ENCODE assay signal across 8 cellular contexts in the genomic region with DNA sequence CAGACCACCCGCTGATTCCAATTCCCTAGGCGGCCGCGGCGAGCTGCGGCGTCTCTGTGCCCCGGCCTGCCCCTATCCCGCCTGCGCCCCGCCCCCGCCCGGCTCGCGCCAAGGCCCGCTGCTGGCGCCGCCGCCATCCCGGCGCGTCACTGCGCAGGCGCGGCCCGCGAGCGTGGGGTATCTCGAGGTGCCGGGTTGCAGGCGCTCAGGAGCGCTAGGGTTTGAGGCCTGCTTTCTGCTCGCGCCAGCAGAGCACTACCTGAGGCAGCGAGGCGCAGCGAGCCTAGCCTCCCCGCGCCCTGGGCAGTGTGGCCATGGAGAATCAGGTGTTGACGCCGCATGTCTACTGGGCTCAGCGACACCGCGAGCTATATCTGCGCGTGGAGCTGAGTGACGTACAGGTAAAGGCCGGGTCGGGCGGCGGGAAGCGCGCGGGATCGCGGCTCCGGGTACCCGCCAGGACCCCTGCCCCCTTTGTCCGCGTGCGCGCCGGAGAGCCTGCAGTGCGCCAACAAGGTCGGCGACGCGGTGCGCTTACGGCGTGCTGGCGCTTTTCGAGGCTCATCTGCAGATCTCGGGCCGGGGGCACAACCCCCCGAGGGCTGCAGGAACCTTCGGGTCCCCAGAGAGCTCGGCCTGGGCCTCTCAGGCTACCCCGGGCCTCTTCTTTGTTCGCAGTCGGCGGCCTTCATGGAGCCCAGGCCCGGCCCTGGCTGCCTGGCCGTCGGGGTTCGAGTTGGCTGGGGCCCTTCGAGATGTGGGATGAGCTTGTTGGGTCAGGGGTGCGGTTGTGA. TPM values are rescaled to one million over a fixed set of nuclear protein-coding genes. Genes with fewer than 3 reads are reported as not detected.
DNase-seq lines count a peak whose midpoint lies in the region; ATAC-seq, FAIRE-seq and TF ChIP-seq lines count a peak whose summit lies in the region.

A gene with protein sequence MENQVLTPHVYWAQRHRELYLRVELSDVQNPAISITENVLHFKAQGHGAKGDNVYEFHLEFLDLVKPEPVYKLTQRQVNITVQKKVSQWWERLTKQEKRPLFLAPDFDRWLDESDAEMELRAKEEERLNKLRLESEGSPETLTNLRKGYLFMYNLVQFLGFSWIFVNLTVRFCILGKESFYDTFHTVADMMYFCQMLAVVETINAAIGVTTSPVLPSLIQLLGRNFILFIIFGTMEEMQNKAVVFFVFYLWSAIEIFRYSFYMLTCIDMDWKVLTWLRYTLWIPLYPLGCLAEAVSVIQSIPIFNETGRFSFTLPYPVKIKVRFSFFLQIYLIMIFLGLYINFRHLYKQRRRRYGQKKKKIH (plus strand): TSS at position 146 of the 794 bp plus-strand sequence. CDS start 169 bp downstream, at position 315.

- H3K36me3 Mint-ChIP-seq in astrocyte (ENCODE audit: low read depth, unreplicated experiment) = no peaks in the 10 kb centered on the region

- peak within 1 kb of the TSS; percentile 89 for H3K4me3 Mint-ChIP-seq in astrocyte (ENCODE audit: unreplicated experiment)

- H3K79me2 ChIP-seq in astrocyte (ENCODE audit: insufficient read depth, low read length) (peaks cover 55% of the 10 kb centered on the region), hepatocyte (peaks cover 45% of the 10 kb centered on the region)

- H3K4me1 Mint-ChIP-seq in astrocyte (ENCODE audit: low read depth, unreplicated experiment) = peaks cover 31% of the 10 kb centered on the region

- H3K27me3 ChIP-seq in astrocyte (ENCODE audit: insufficient read depth, low read length) (no peaks in the 10 kb centered on the region), hepatocyte (no peaks in the 10 kb centered on the region)

- peak within 1 kb of the TSS; percentile 89 for H3K9ac ChIP-seq in astrocyte (ENCODE audit: low read length)

- H3K27ac ChIP-seq in astrocyte (ENCODE audit: low read depth, low read length) (peak within 1 kb of the TSS; percentile 59), hepatocyte (peak within 1 kb of the TSS; percentile 95)

- H2AFZ ChIP-seq in astrocyte (ENCODE audit: low read depth, low read length) (peak within 1 kb of the TSS; percentile 100), hepatocyte (peak within 1 kb of the TSS; percentile 97)

- H3K4me3 ChIP-seq in astrocyte (ENCODE audit: insufficient read depth, low read depth, low read length) (peak within 1 kb of the TSS; percentile 88), hepatocyte (peak within 1 kb of the TSS; percentile 82)

- no peaks in the 10 kb centered on the region for H3K27me3 Mint-ChIP-seq in astrocyte (ENCODE audit: low read depth, unreplicated experiment)

- no peaks in the 10 kb centered on the region for H3K9me2 ChIP-seq in hepatocyte (replicated peaks; ENCODE audit: insufficient read depth)

- H3K27ac Mint-ChIP-seq in astrocyte (ENCODE audit: unreplicated experiment) = peak within 1 kb of the TSS; percentile 58

- H3K4me2 ChIP-seq in astrocyte (ENCODE audit: low read length) = peak within 1 kb of the TSS; percentile 96
- peak within 1 kb of the TSS; percentile 92 for H3K4me2 ChIP-seq in hepatocyte

- DNase-seq in NCI-H2029 (lab: John Stamatoyannopoulos, UW) (peak; percentile 57), T-helper 9 cell (peak; percentile 87), astrocyte (ENCODE audit: low read depth) (peak; percentile 47), hepatocyte (ENCODE audit: low spot score) (peak; percentile 94), retina (peak; percentile 94), cortex of kidney (lab: John Stamatoyannopoulos, UW) (no peak)

- H4K20me1 ChIP-seq in astrocyte (ENCODE audit: insufficient read depth, low read length) (peaks cover 36% of the 10 kb centered on the region), hepatocyte (ENCODE audit: insufficient read depth, poor library complexity, severe bottlenecking) (peaks cover 18% of the 10 kb centered on the region)

- H3K9me3 ChIP-seq in astrocyte (ENCODE audit: insufficient read depth, low read depth, low read length) = no peaks in the 10 kb centered on the region
- no peaks in the 10 kb centered on the region for H3K9me3 ChIP-seq in hepatocyte (ENCODE audit: low read depth)

- H3K36me3 ChIP-seq in astrocyte (ENCODE audit: insufficient read depth, low read length) = peaks cover 3% of the 10 kb centered on the region
- no peaks in the 10 kb centered on the region for H3K36me3 ChIP-seq in hepatocyte (replicated peaks; ENCODE audit: insufficient read depth, low read depth)

- no peak for FAIRE-seq in astrocyte (lab: Jason Lieb, UNC)

- ATAC-seq in HG02870 (IDR thresholded peaks at IDR 0.05; ENCODE audit: unreplicated experiment) = peak; percentile 64

- 1% methylated on average over 77 of the region's 88 CpGs for WGBS in hepatocyte (ENCODE audit: low lambda C conversion rate, missing lambda C conversion rate)

- peak; percentile 81 for TF ChIP-seq POLR2A in GM15510 (IDR thresholded peaks at IDR 0.05; ENCODE audit: borderline replicate concordance, extremely low read depth, insufficient read length)

- no peaks in the 10 kb centered on the region for H3K9me3 Mint-ChIP-seq in astrocyte (ENCODE audit: unreplicated experiment)

- no peak for TF ChIP-seq CTCF in astrocyte (IDR thresholded peaks at IDR 0.05; ENCODE audit: insufficient read depth, low read depth, low read length)
- TF ChIP-seq CTCF in hepatocyte (IDR thresholded peaks at IDR 0.05; ENCODE audit: poor library complexity) = no peak

- H3K4me1 ChIP-seq in astrocyte (ENCODE audit: insufficient read depth, low read length) (peaks cover 14% of the 10 kb centered on the region), hepatocyte (ENCODE audit: insufficient read depth) (peaks cover 33% of the 10 kb centered on the region)

RNA-seq across cellular contexts. Expression of the gene that starts here (rescaled TPM):
- total RNA-seq in astrocyte (122 and 129 TPM in 2 replicates), hepatocyte (156 and 171 TPM in 2 replicates)
- 123 and 127 TPM in 2 replicates for polyA plus RNA-seq in hepatocyte
